Comparison of ENCODE assay signal across 10 cellular contexts in the genomic region with DNA sequence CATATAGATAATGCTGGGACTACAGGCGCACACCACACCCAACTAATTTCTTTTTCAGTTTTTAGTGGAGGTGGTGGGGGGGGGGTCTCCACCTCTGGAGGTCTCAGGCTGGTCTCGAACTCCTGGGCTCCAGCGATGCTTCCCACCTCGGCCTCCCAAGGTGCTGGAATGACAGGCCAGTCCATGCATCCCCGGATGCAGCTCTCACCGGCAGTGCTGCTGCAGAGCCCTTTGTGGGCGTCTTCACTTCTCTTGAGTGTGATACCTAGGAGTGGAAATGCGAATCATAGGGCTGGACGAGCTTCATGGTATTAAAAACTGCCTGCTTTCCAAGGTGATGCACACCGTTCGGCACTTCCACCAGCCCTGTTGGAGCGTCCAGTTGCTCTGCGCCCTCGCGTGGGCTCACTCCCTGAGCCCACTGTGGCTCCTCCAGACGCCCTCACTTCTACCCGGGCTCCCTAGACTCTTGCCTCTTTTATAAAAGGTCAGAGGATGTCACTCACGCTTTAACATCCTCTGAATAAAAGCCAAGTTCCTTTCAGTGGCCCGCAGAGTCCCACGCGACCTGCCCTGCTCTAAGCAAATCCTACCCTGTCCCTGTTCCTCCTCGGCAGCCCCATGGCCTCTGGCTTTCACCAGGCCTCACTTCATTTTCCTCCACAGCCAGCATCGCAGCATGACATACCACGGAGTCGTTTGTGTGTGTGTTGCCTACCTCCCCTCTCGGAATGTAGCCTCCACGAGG. TPM values are rescaled to one million over a fixed set of nuclear protein-coding genes. Genes with fewer than 3 reads are reported as not detected.
A peak's percentile ranks its signal among the peaks of the same experiment; 100 is the strongest.
DNase-seq lines count a peak whose midpoint lies in the region; ATAC-seq and TF ChIP-seq lines count a peak whose summit lies in the region.
"Had no signal": no experiment of that assay in that cellular context is flagged by ENCODE, and none has a peak within 500 bp of the region (broad histone marks: within the 10 kb centered on the region; RNA-seq: fewer than 3 reads in every experiment).

No MANE protein-coding gene starts in this region.

- TF ChIP-seq CTCF in MCF 10A (IDR thresholded peaks at IDR 0.05; ENCODE audit: unreplicated experiment) (no peak), mammary epithelial cell (conservative IDR thresholded peaks at IDR 0.05 in 1 of 2, IDR thresholded peaks at IDR 0.05 in 1 of 2; ENCODE audit: extremely low read depth in 1 of 2, insufficient read depth in 1 of 2, low read depth in 1 of 2, low read length in 2 of 2) (no peak), suprapubic skin (IDR thresholded peaks at IDR 0.05) (no peak), prostate gland (IDR thresholded peaks at IDR 0.05) (no peak)

- peaks cover 20% of the 10 kb centered on the region for H3K79me2 ChIP-seq in mammary epithelial cell (ENCODE audit: insufficient read depth, low read length)

- H3K27ac Mint-ChIP-seq in MCF 10A (ENCODE audit: low read depth, unreplicated experiment) (no peak overlapping the region), T-helper 17 cell (peak overlapping the region; percentile 98)

- no TSS peak for BruUV-seq in MCF 10A (replicated peaks; lab: Mats Ljungman, UMichigan)
- BruUV-seq in mammary epithelial cell (replicated peaks; lab: Mats Ljungman, UMichigan) = no TSS peak

- H3K27me3 ChIP-seq in mammary epithelial cell (ENCODE audit: insufficient read depth, low read length) (no peaks in the 10 kb centered on the region), iPS-20b (ENCODE audit: insufficient read depth, low read length) (peaks cover 11% of the 10 kb centered on the region), suprapubic skin (no peaks in the 10 kb centered on the region), prostate gland (replicated peaks; ENCODE audit: insufficient read depth) (no peaks in the 10 kb centered on the region)
- H3K27me3 ChIP-seq: left lung had no signal

- H3K4me1 ChIP-seq in mammary epithelial cell (ENCODE audit: insufficient read depth, low read length) = peaks cover 13% of the 10 kb centered on the region
- no peaks in the 10 kb centered on the region; the same call in 1 of the 2 replicates for H3K4me1 ChIP-seq in iPS-20b (ENCODE audit: insufficient read depth, low read length)
- H3K4me1 ChIP-seq in suprapubic skin = peaks cover 33% of the 10 kb centered on the region
- H3K4me1 ChIP-seq in prostate gland (replicated peaks) = no peaks in the 10 kb centered on the region

- dilution Hi-C loops in mammary epithelial cell (cut with HindIII; ENCODE audit: low sequenced_read_pairs) = no loop called here

- no peak overlapping the region for H3K4me2 ChIP-seq in mammary epithelial cell (ENCODE audit: insufficient read depth, low read depth, low read length)

- H3K9me3 ChIP-seq in mammary epithelial cell (replicated peaks; ENCODE audit: insufficient read depth, low read length) (no peaks in the 10 kb centered on the region), T-helper 17 cell (ENCODE audit: control insufficient read depth, low read length, poor library complexity, severe bottlenecking) (no peaks in the 10 kb centered on the region), iPS-20b (ENCODE audit: insufficient read depth, low read depth, low read length) (no peaks in the 10 kb centered on the region), suprapubic skin (no peaks in the 10 kb centered on the region), prostate gland (no peaks in the 10 kb centered on the region)
- H3K9me3 ChIP-seq: left lung had no signal

- TF ChIP-seq POLR2A in suprapubic skin (IDR thresholded peaks at IDR 0.05) (no peak), prostate gland (IDR thresholded peaks at IDR 0.05) (no peak)

- H3K36me3 ChIP-seq in mammary epithelial cell (ENCODE audit: insufficient read depth, low read length) = no peaks in the 10 kb centered on the region
- H3K36me3 ChIP-seq in iPS-20b (ENCODE audit: insufficient read depth, low read depth, low read length) = no peaks in the 10 kb centered on the region; the same call in 1 of the 2 replicates
- H3K36me3 ChIP-seq in suprapubic skin = no peaks in the 10 kb centered on the region
- no peaks in the 10 kb centered on the region for H3K36me3 ChIP-seq in prostate gland
- H3K36me3 ChIP-seq: left lung had no signal

- ATAC-seq in T-helper 17 cell (no peak), GM18907 (IDR thresholded peaks at IDR 0.05; ENCODE audit: unreplicated experiment) (no peak)

- H3K36me3 Mint-ChIP-seq in MCF 10A (ENCODE audit: insufficient read depth, unreplicated experiment) (no peaks in the 10 kb centered on the region), T-helper 17 cell (ENCODE audit: low read depth) (no peaks in the 10 kb centered on the region)

- H4K20me1 ChIP-seq in mammary epithelial cell (ENCODE audit: insufficient read depth, low read length) = no peaks in the 10 kb centered on the region

- peak overlapping the region; percentile 71 for H3K4me3 Mint-ChIP-seq in MCF 10A (ENCODE audit: unreplicated experiment)
- H3K4me3 Mint-ChIP-seq in T-helper 17 cell = peak overlapping the region; percentile 79

- intact Hi-C loops in MCF 10A (cut with micrococcal nuclease) (no loop called here), mammary epithelial cell (cut with micrococcal nuclease) (no loop called here), prostate gland (cut with DNase I) (loop anchor here (5.0 kb wide), 1 partner anchor 38 kb away; no protein-coding TSS in a partner anchor)

- WGBS in mammary epithelial cell (ENCODE audit: low coverage, missing lambda C conversion rate) = 84% methylated on average over 26 of the region's 27 CpGs
- 83% methylated on average over 27 of the region's 27 CpGs for WGBS in suprapubic skin
- WGBS in prostate gland = 87% methylated on average over 22 of the region's 27 CpGs

- no peaks in the 10 kb centered on the region for H3K9me3 Mint-ChIP-seq in MCF 10A (ENCODE audit: unreplicated experiment)

- no peak for TF ChIP-seq EP300 in suprapubic skin (IDR thresholded peaks at IDR 0.05)

- peaks cover 11% of the 10 kb centered on the region for H3K4me1 Mint-ChIP-seq in MCF 10A (ENCODE audit: insufficient read depth, unreplicated experiment)
- peaks cover 61% of the 10 kb centered on the region for H3K4me1 Mint-ChIP-seq in T-helper 17 cell

- H3K4me3 ChIP-seq in mammary epithelial cell (replicated peaks in 1 of 3; ENCODE audit: insufficient read depth in 1 of 3, low read depth in 2 of 3, low read length in 3 of 3) (no peak overlapping the region), iPS-20b (ENCODE audit: low read length) (peak overlapping the region; percentile 73; the same call in 1 of the 2 replicates), suprapubic skin (peak overlapping the region; percentile 93), prostate gland (peak overlapping the region in 1 of 2 donors; percentile 83)

- CTCF ChIA-PET in MCF 10A (lab: Yijun Ruan, JAX) = no interaction called here
- CTCF ChIA-PET in mammary epithelial cell (lab: Charles Lee; ENCODE audit: low non-redundant PET) = no interaction called here

- in situ Hi-C loops in mammary epithelial cell (cut with MboI; ENCODE audit: low sequenced_read_pairs in 2 of 2) = no loop called here

- H3K27ac ChIP-seq in mammary epithelial cell (ENCODE audit: insufficient read depth, low read depth, low read length) = no peak overlapping the region
- H3K27ac ChIP-seq in iPS-20b (ENCODE audit: low read length) = no peak overlapping the region
- no peak overlapping the region for H3K27ac ChIP-seq in suprapubic skin
- H3K27ac ChIP-seq in prostate gland = no peak overlapping the region

- no peaks in the 10 kb centered on the region for H3K27me3 Mint-ChIP-seq in MCF 10A (ENCODE audit: insufficient read depth, unreplicated experiment)
- H3K27me3 Mint-ChIP-seq in T-helper 17 cell = no peaks in the 10 kb centered on the region

- no peak overlapping the region for H2AFZ ChIP-seq in mammary epithelial cell (ENCODE audit: low read depth, low read length)

- DNase-seq in MCF 10A (ENCODE audit: unreplicated experiment) (no peak), mammary epithelial cell (no peak), T-helper 17 cell (no peak), suprapubic skin (ENCODE audit: low spot score in 2 of 2) (no peak), GF-D8 (lab: John Stamatoyannopoulos, UW) (no peak), prostate gland (ENCODE audit: low spot score) (no peak)
- DNase-seq: NCI-H2029 had no signal

- POLR2A ChIA-PET in MCF 10A (lab: Yijun Ruan, JAX) = interaction anchor here (1.3 to 3.3 kb wide), 2 partner anchors 11 to 136 kb away, joined by 3 to 14 read pairs; partner anchors contain the start of gene BCL2L13

- no peak overlapping the region for H3K9ac ChIP-seq in mammary epithelial cell (ENCODE audit: insufficient read depth, low read length)
- peak overlapping the region; percentile 71; the same call in 1 of the 2 replicates for H3K9ac ChIP-seq in iPS-20b (ENCODE audit: low read depth, low read length)

RNA-seq across cellular contexts. Expression of gene BID, which starts 0.8 kb away (rescaled TPM):
- total RNA-seq in MCF 10A (2022) (21.5 and 25.0 TPM in 2 replicates), mammary epithelial cell (10 to 100 TPM; 12.3 to 25.4 TPM), T-helper 17 cell (10 to 100 TPM; 18.3 to 24.2 TPM), suprapubic skin (10 to 100 TPM; 11.8 to 26.6 (median 18.4) TPM), prostate gland (10 to 100 TPM; 18.1 to 21.0 TPM)
- 74.2 TPM for polyA plus RNA-seq in mammary epithelial cell
- polyA minus RNA-seq in mammary epithelial cell = 30.1 TPM

Comparison
In these comparisons a context has a peak if more than half of its experiments do, and no peak if none do; other contexts are left out.
1. H3K4me3 ChIP-seq: peak in iPS-20b (single experiment) and suprapubic skin (single experiment); none in mammary epithelial cell (0 of 3).